Comparison of ENCODE assay signal across 22 cellular contexts in the genomic region with DNA sequence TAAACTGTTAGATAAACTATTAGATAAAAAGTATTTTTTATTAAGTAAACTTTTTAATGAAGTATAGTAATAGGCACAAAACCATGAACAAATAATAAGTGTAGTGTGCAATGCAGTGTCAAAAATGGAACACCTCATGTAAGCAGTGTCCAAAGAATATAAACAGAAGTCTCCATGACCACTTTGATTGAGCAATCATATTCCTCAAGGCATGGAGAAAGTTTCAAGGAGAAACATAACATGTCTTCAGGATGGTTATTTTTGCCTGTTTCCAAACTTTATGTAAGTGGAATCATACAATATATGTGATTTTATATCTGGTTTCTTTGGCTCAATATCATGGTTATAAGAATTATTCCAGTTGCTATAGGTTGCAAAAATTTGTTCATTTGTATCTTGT. TPM values are rescaled to one million over a fixed set of nuclear protein-coding genes. Genes with fewer than 3 reads are reported as not detected.
"Had no signal": no experiment of that assay in that cellular context is flagged by ENCODE, and none has a peak within 500 bp of the region (broad histone marks: within the 10 kb centered on the region; RNA-seq: fewer than 3 reads in every experiment).

No MANE protein-coding gene starts in this region.

- H3K27me3 ChIP-seq: gastrocnemius medialis had no signal

- H3K27ac ChIP-seq: coronary artery, epithelial cell of prostate, esophagus squamous epithelium, gastrocnemius medialis, heart right ventricle, left lung, lower lobe of right lung had no signal

- H3K36me3 ChIP-seq: esophagus squamous epithelium, gastrocnemius medialis, heart right ventricle, left lung, lower lobe of right lung had no signal

- H3K4me1 ChIP-seq: left lung had no signal

- H3K4me3 ChIP-seq: coronary artery, esophagus squamous epithelium, gastrocnemius medialis, heart right ventricle, left lung, lower lobe of right lung, mucosa of descending colon had no signal

- ATAC-seq: effector memory CD8-positive, alpha-beta T cell; esophagus mucosa; gastrocnemius medialis; heart right ventricle; left cardiac atrium; left lung; left ventricle myocardium superior; lower lobe of right lung; mucosa of descending colon had no signal

- DNase-seq: effector CD8-positive, alpha-beta T cell; effector memory CD8-positive, alpha-beta T cell; endodermal cell; esophagus squamous epithelium; foreskin fibroblast; foreskin melanocyte; gastrocnemius medialis; glutamatergic neuron; head of caudate nucleus; heart right ventricle; hippocampal formation; left cardiac atrium; left lung; left ventricle myocardium superior; lower lobe of right lung; mesenchymal stem cell; mucosa of descending colon; naive B cell had no signal

- H3K9me3 ChIP-seq: esophagus squamous epithelium, gastrocnemius medialis, heart right ventricle, left lung, lower lobe of right lung, mucosa of descending colon had no signal

RNA-seq across cellular contexts. Expression of a gene that starts 6.1 kb away (rescaled TPM):
- polyA plus RNA-seq: keratinocyte had no signal
